Comparison of ENCODE assay signal across 8 cellular contexts in the genomic region with DNA sequence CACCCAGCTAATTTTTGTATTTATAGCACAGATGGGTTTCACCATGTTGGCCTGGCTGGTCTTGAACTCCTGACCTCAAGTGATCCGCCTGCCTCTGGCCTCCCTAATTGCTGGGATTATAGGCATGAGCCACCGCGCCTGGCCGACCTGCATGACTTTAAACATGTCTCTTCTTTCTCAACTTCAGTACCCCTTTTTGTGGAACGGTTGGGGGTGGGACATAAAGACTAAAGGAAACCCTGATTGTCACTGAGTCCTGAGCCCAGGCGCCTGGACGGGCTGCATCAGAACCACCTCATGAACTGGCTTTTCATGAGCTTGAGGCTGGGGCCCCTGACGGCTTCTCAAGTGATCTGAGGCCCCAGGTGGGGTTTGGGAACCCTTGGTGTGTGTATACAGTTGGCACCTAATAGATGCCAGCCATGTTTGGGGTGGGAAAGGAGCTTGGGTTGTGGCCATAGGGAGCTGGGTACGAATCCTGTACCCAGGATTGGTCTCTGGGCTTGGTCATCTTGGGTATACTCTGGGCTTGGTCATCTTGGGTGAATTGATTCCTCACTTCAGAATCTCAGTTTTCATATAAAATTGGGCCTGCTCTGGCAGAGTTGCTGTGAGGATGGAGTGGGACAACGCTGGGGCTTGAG. TPM values are rescaled to one million over a fixed set of nuclear protein-coding genes. Genes with fewer than 3 reads are reported as not detected.
DNase-seq lines count a peak whose midpoint lies in the region; ATAC-seq and TF ChIP-seq lines count a peak whose summit lies in the region.
"Had no signal": no experiment of that assay in that cellular context is flagged by ENCODE, and none has a peak within 500 bp of the region (broad histone marks: within the 10 kb centered on the region; RNA-seq: fewer than 3 reads in every experiment).

No MANE protein-coding gene starts in this region.

- ATAC-seq in psoas muscle (no peak), HG02588 (IDR thresholded peaks at IDR 0.05; ENCODE audit: unreplicated experiment) (no peak)

- peak overlapping the region; percentile 98 to 99 for H3K9ac ChIP-seq in colonic mucosa (ENCODE audit: low read depth in 2 of 2, low read length in 2 of 2)

- H3K9me3 ChIP-seq in colonic mucosa (no peaks in the 10 kb centered on the region), psoas muscle (no peaks in the 10 kb centered on the region)

- H3K4me3 ChIP-seq in GM06990 (replicated peaks; ENCODE audit: low read depth, low read length): peak overlapping the region; percentile 86
- no peak overlapping the region for H3K4me3 ChIP-seq in colonic mucosa
- H3K4me3 ChIP-seq in psoas muscle: peak overlapping the region; percentile 81

- H3K4me1 ChIP-seq in colonic mucosa (peaks cover 11% of the 10 kb centered on the region), psoas muscle (peaks cover 31% of the 10 kb centered on the region)

- H3K36me3 ChIP-seq in GM06990 (ENCODE audit: control insufficient read depth, insufficient read depth, low read length) (peaks cover 23% of the 10 kb centered on the region), colonic mucosa (peaks cover 8% of the 10 kb centered on the region), psoas muscle (ENCODE audit: insufficient read depth in 1 of 2, low read depth in 1 of 2) (peaks cover 0 to 22% of the 10 kb centered on the region in 2 donors)

- WGBS in psoas muscle, 3 donors: 82 to 88% (median 88%) methylated on average over 10 of the region's 10 CpGs

- DNase-seq in GM06990 (ENCODE audit: extremely low read depth, insufficient read length): no peak
- peak; percentile 58 for DNase-seq in MV-4-11 (lab: John Stamatoyannopoulos, UW)
- DNase-seq in colonic mucosa: no peak
- DNase-seq in psoas muscle: no peak
- no peak for DNase-seq in NCI-H1417 (lab: John Stamatoyannopoulos, UW)
- DNase-seq in NCI-H345 (lab: John Stamatoyannopoulos, UW): no peak

- intact Hi-C loops in colonic mucosa (cut with DNase I) (no loop called here), psoas muscle (cut with DNase I) (no loop called here)

- TF ChIP-seq CTCF in GM06990 (IDR thresholded peaks at IDR 0.05; ENCODE audit: insufficient read depth, low read length, poor library complexity, severe bottlenecking): no peak
- TF ChIP-seq CTCF in colonic mucosa (IDR thresholded peaks at IDR 0.05): no peak
- no peak for TF ChIP-seq CTCF in psoas muscle (IDR thresholded peaks at IDR 0.05)

- no peaks in the 10 kb centered on the region for H3K27me3 ChIP-seq in GM06990 (replicated peaks; ENCODE audit: control insufficient read depth, insufficient read depth, low read length)
- no peaks in the 10 kb centered on the region for H3K27me3 ChIP-seq in colonic mucosa
- H3K27me3 ChIP-seq in psoas muscle (ENCODE audit: insufficient read depth in 3 of 3, low read length in 2 of 3): no peaks in the 10 kb centered on the region

- H3K27ac ChIP-seq in colonic mucosa (peak overlapping the region; percentile 82), psoas muscle (no peak overlapping the region)
- H3K27ac ChIP-seq: KMS-11 had no signal

RNA-seq across cellular contexts. Expression of a gene that starts 2.2 kb away (rescaled TPM):
- total RNA-seq in colonic mucosa: 10 to 100 TPM; 38.0 to 64.4 TPM
- 10 to 100 TPM; 15.8 to 22.6 (median 19.1) TPM for total RNA-seq in psoas muscle
- 10 to 100 TPM; 12.3 to 14.6 (median 13.2) TPM for polyA plus RNA-seq in psoas muscle

RNA-seq across cellular contexts. Expression of a gene that starts 17.9 kb away (rescaled TPM):
- total RNA-seq in colonic mucosa (1 to 10 TPM; 3.9 to 5.0 TPM), psoas muscle (1 to 10 TPM in 3 of 4 donors, under 1 TPM in 1; 0.88 to 2.6 (median 1.8) TPM)
- polyA plus RNA-seq in psoas muscle: 1 to 10 TPM in 1 of 3 donors, under 1 TPM in 2; 0.39 to 3.8 (median 0.48) TPM

RNA-seq across cellular contexts. Expression of a gene that starts 19.3 kb away (rescaled TPM):
- total RNA-seq in colonic mucosa (10 to 100 TPM; 14.7 to 34.0 TPM), psoas muscle (under 1 TPM in 1 of 4 donors, not detected in 3; 0.40 TPM)
- under 1 TPM; 0.06 to 0.81 (median 0.09) TPM for polyA plus RNA-seq in psoas muscle

RNA-seq across cellular contexts. Expression of a gene that starts 28.2 kb away (rescaled TPM):
- total RNA-seq in colonic mucosa: not detected
- not detected for total RNA-seq in psoas muscle
- polyA plus RNA-seq in psoas muscle: not detected

RNA-seq across cellular contexts. Expression of a gene that starts 44.5 kb away (rescaled TPM):
- total RNA-seq in colonic mucosa (not detected), psoas muscle (not detected)
- not detected for polyA plus RNA-seq in psoas muscle

Comparison
In these comparisons a context has a peak if more than half of its experiments do, and no peak if none do; other contexts are left out.
1. RNA of a gene that starts 19.3 kb away (total RNA-seq): 14.7 to 34.0 TPM in colonic mucosa; 0.40 TPM in psoas muscle; every median in the first group is over 10 times any median in the second.